Comparison of ENCODE assay signal across 1 cellular context in genomic region chr7:158044156-158044823, GRCh38.
A peak's percentile ranks its signal among the peaks of the same experiment; 100 is the strongest.
TF ChIP-seq lines count a peak whose summit lies in the region.

No MANE protein-coding gene starts in this region.

TF ChIP-seq in HepG2, 621 proteins besides CTCF, POLR2A, EP300 and RAD21 (continued from another document):
- TF ChIP-seq, protein P1, sequence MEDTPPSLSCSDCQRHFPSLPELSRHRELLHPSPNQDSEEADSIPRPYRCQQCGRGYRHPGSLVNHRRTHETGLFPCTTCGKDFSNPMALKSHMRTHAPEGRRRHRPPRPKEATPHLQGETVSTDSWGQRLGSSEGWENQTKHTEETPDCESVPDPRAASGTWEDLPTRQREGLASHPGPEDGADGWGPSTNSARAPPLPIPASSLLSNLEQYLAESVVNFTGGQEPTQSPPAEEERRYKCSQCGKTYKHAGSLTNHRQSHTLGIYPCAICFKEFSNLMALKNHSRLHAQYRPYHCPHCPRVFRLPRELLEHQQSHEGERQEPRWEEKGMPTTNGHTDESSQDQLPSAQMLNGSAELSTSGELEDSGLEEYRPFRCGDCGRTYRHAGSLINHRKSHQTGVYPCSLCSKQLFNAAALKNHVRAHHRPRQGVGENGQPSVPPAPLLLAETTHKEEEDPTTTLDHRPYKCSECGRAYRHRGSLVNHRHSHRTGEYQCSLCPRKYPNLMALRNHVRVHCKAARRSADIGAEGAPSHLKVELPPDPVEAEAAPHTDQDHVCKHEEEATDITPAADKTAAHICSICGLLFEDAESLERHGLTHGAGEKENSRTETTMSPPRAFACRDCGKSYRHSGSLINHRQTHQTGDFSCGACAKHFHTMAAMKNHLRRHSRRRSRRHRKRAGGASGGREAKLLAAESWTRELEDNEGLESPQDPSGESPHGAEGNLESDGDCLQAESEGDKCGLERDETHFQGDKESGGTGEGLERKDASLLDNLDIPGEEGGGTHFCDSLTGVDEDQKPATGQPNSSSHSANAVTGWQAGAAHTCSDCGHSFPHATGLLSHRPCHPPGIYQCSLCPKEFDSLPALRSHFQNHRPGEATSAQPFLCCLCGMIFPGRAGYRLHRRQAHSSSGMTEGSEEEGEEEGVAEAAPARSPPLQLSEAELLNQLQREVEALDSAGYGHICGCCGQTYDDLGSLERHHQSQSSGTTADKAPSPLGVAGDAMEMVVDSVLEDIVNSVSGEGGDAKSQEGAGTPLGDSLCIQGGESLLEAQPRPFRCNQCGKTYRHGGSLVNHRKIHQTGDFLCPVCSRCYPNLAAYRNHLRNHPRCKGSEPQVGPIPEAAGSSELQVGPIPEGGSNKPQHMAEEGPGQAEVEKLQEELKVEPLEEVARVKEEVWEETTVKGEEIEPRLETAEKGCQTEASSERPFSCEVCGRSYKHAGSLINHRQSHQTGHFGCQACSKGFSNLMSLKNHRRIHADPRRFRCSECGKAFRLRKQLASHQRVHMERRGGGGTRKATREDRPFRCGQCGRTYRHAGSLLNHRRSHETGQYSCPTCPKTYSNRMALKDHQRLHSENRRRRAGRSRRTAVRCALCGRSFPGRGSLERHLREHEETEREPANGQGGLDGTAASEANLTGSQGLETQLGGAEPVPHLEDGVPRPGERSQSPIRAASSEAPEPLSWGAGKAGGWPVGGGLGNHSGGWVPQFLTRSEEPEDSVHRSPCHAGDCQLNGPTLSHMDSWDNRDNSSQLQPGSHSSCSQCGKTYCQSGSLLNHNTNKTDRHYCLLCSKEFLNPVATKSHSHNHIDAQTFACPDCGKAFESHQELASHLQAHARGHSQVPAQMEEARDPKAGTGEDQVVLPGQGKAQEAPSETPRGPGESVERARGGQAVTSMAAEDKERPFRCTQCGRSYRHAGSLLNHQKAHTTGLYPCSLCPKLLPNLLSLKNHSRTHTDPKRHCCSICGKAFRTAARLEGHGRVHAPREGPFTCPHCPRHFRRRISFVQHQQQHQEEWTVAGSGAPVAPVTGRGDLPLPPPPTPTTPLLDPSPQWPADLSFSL (CRISPR knock-in tag; IDR thresholded peaks at IDR 0.05) = no peak
- TF ChIP-seq STAG1 (CRISPR knock-in tag; IDR thresholded peaks at IDR 0.05) (0 out of 2 replicates have a peak, but pooled peaks have one; percentile 6), HDAC1 (CRISPR knock-in tag; IDR thresholded peaks at IDR 0.05) (no peak)
